In genomic region chr15:61057830-61058529, GRCh38 we compare ENCODE assay signal across 16 cellular contexts.
DNase-seq lines count a peak whose midpoint lies in the region; ATAC-seq and TF ChIP-seq lines count a peak whose summit lies in the region.
"Had no signal": no experiment of that assay in that cellular context is flagged by ENCODE, and none has a peak within 500 bp of the region (broad histone marks: within the 10 kb centered on the region; RNA-seq: fewer than 3 reads in every experiment).

No MANE protein-coding gene starts in this region.

- peaks cover 14% of the 10 kb centered on the region; the same call in 1 of the 2 replicates for H3K27me3 ChIP-seq in IMR-90 (ENCODE audit: control insufficient read depth, insufficient read depth, low read length)
- H3K27me3 ChIP-seq: BLaER1 treated with 17β-estradiol and CSF1 and Interleukin-3, amounts not matched to agents 10 nM and 100 nM had no signal

- no peak overlapping the region for H2BK120ac ChIP-seq in IMR-90 (ENCODE audit: low read depth, low read length)

- H2BK5ac ChIP-seq in IMR-90 (ENCODE audit: low read depth, low read length, poor library complexity, severe bottlenecking): no peak overlapping the region

- H3K4ac ChIP-seq in IMR-90 (ENCODE audit: low read depth, low read length): no peak overlapping the region

- H2BK15ac ChIP-seq in IMR-90 (ENCODE audit: low read depth, low read length): no peak overlapping the region

- no peak for TF ChIP-seq RAD21 in IMR-90 (IDR thresholded peaks at IDR 0.05; ENCODE audit: low read length)

- no peaks in the 10 kb centered on the region for H3K9me1 ChIP-seq in IMR-90 (ENCODE audit: insufficient read depth, low read length)

- H3K27ac ChIP-seq in IMR-90 (ENCODE audit: insufficient read depth, low read length) (no peak overlapping the region), coronary artery (no peak overlapping the region)
- H3K27ac ChIP-seq: BLaER1 treated with 17β-estradiol and CSF1 and Interleukin-3, amounts not matched to agents 10 nM and 100 nM had no signal

- H2AK9ac ChIP-seq in IMR-90 (replicated peaks; ENCODE audit: low read depth, low read length, poor library complexity): no peak overlapping the region

- DNase-seq in AG20443 (ENCODE audit: low spot score) (peak; percentile 40), IMR-90 (peak; percentile 15), cerebellum (ENCODE audit: low spot score) (peak; percentile 29), omental fat pad (ENCODE audit: low spot score) (no peak), NCI-H510A (lab: John Stamatoyannopoulos, UW) (no peak), CD1c-positive myeloid dendritic cell (ENCODE audit: extremely low spot score) (no peak), coronary artery (ENCODE audit: low spot score) (no peak)
- DNase-seq: DMS153, EL, H9, Karpas-422, NCI-H1930, NCI-H524 treated with DMSO at 0.1 percent for 48 hours, RPMI8226 had no signal

- no peaks in the 10 kb centered on the region for H3K9me3 ChIP-seq in IMR-90 (ENCODE audit: control insufficient read depth, insufficient read depth, low read length)
- H3K9me3 ChIP-seq: BLaER1 treated with 17β-estradiol and CSF1 and Interleukin-3, amounts not matched to agents 10 nM and 100 nM had no signal

- no peak overlapping the region for H3K14ac ChIP-seq in IMR-90 (replicated peaks; ENCODE audit: low read depth, low read length)

- TF ChIP-seq POLR2A in IMR-90 (IDR thresholded peaks at IDR 0.05; ENCODE audit: low read depth, low read length): no peak

- WGBS in IMR-90 (ENCODE audit: extremely low coverage in 2 of 2, insufficient read length in 1 of 2), 2 experiments: 91% methylated on average over 4 of the region's 6 CpGs; no CpG with 5 or more reads in 1 of the 2 experiments

- no peak for ATAC-seq in IMR-90 (ENCODE audit: low read depth)
- peak; percentile 61 for ATAC-seq in omental fat pad (ENCODE audit: low FRiP score)
- ATAC-seq: HepG2 had no signal

- H3K4me1 ChIP-seq in IMR-90 (ENCODE audit: control insufficient read depth, insufficient read depth, low read length): peaks cover 2% of the 10 kb centered on the region
- H3K4me1 ChIP-seq: BLaER1 treated with 17β-estradiol and CSF1 and Interleukin-3, amounts not matched to agents 10 nM and 100 nM had no signal

- H4K5ac ChIP-seq in IMR-90 (ENCODE audit: low read depth, low read length): no peak overlapping the region

- H4K20me1 ChIP-seq in IMR-90 (ENCODE audit: insufficient read depth, low read length): no peaks in the 10 kb centered on the region
- H4K20me1 ChIP-seq: BLaER1 treated with 17β-estradiol and CSF1 and Interleukin-3, amounts not matched to agents 10 nM and 100 nM had no signal

- no peak overlapping the region for H3K18ac ChIP-seq in IMR-90 (ENCODE audit: low read depth, low read length)

- BruUV-seq in IMR-90 (replicated peaks; lab: Mats Ljungman, UMichigan): no TSS peak

- POLR2A ChIA-PET in IMR-90 (lab: Charles Lee; ENCODE audit: unreplicated experiment): no interaction called here

- no peaks in the 10 kb centered on the region for H3K36me3 ChIP-seq in IMR-90 (ENCODE audit: control insufficient read depth, insufficient read depth, low read length)
- H3K36me3 ChIP-seq: BLaER1 treated with 17β-estradiol and CSF1 and Interleukin-3, amounts not matched to agents 10 nM and 100 nM had no signal

- no peaks in the 10 kb centered on the region for H3K79me1 ChIP-seq in IMR-90 (ENCODE audit: low read depth in 1 of 2, low read length in 2 of 2)

- no peak overlapping the region for H3K56ac ChIP-seq in IMR-90 (ENCODE audit: extremely low read depth, insufficient read depth, low read length)

- intact Hi-C loops in IMR-90 (cut with micrococcal nuclease): no loop called here

- no peak overlapping the region for H3K4me3 ChIP-seq in IMR-90 (ENCODE audit: insufficient read depth, low read depth, low read length)
- H3K4me3 ChIP-seq in coronary artery: no peak overlapping the region
- H3K4me3 ChIP-seq: BLaER1 treated with 17β-estradiol and CSF1 and Interleukin-3, amounts not matched to agents 10 nM and 100 nM had no signal

- in situ Hi-C loops in IMR-90 (cut with MboI; ENCODE audit: low sequenced_read_pairs): loop anchor here (10.0 kb wide), 1 partner anchor 143 kb away; no protein-coding TSS in a partner anchor

- H2BK20ac ChIP-seq in IMR-90 (ENCODE audit: low read depth, low read length): no peak overlapping the region

- dilution Hi-C loops in IMR-90 (cut with HindIII; ENCODE audit: low sequenced_read_pairs, unreplicated experiment): no loop called here

- CTCF ChIA-PET in IMR-90 (lab: Yijun Ruan, JAX): no interaction called here

- no peak overlapping the region for H3K9ac ChIP-seq in IMR-90 (ENCODE audit: low read depth, low read length)
- H3K9ac ChIP-seq: BLaER1 treated with 17β-estradiol and CSF1 and Interleukin-3, amounts not matched to agents 10 nM and 100 nM had no signal

- H4K91ac ChIP-seq in IMR-90 (ENCODE audit: insufficient read depth, low read depth, low read length): no peak overlapping the region

- TF ChIP-seq CTCF in IMR-90 (conservative IDR thresholded peaks at IDR 0.05; ENCODE audit: low read depth, low read length) (no peak), omental fat pad (IDR thresholded peaks at IDR 0.05) (no peak), coronary artery (IDR thresholded peaks at IDR 0.05) (no peak)

- no peak overlapping the region for H2AFZ ChIP-seq in IMR-90 (replicated peaks; ENCODE audit: low read length, poor library complexity)

- H4K8ac ChIP-seq in IMR-90 (ENCODE audit: low read depth in 2 of 2, low read length in 2 of 2): no peak overlapping the region

- no peak overlapping the region for H3K23ac ChIP-seq in IMR-90 (ENCODE audit: low read depth, low read length)

- H3K4me2 ChIP-seq in IMR-90 (ENCODE audit: low read depth, low read length): no peak overlapping the region
- H3K4me2 ChIP-seq: BLaER1 treated with 17β-estradiol and CSF1 and Interleukin-3, amounts not matched to agents 10 nM and 100 nM had no signal

- no peak overlapping the region for H2AK5ac ChIP-seq in IMR-90 (ENCODE audit: low read depth, low read length)

TF ChIP-seq in IMR-90, 13 proteins besides CTCF, POLR2A, EP300 and RAD21:
- TF ChIP-seq SMC3 (IDR thresholded peaks at IDR 0.05; ENCODE audit: low read depth, low read length) (no peak), NFE2L2 (IDR thresholded peaks at IDR 0.05; ENCODE audit: low read depth, low read length) (no peak), ELK1 (IDR thresholded peaks at IDR 0.05; ENCODE audit: borderline replicate concordance, low read depth, low read length) (no peak), FOS (IDR thresholded peaks at IDR 0.05; ENCODE audit: low read depth, low read length) (no peak), MXI1 (IDR thresholded peaks at IDR 0.05; ENCODE audit: borderline replicate concordance, low read depth, low read length) (no peak), RCOR1 (IDR thresholded peaks at IDR 0.05; ENCODE audit: insufficient replicate concordance, low read length) (no peak), MAFK (IDR thresholded peaks at IDR 0.05; ENCODE audit: low read depth, low read length) (no peak), BHLHE40 (IDR thresholded peaks at IDR 0.05; ENCODE audit: low read depth, low read length) (no peak), RFX5 (IDR thresholded peaks at IDR 0.05; ENCODE audit: low read depth, low read length) (no peak), USF2 (IDR thresholded peaks at IDR 0.05; ENCODE audit: low read depth, low read length) (no peak), MAZ (IDR thresholded peaks at IDR 0.05; ENCODE audit: borderline replicate concordance, low read depth, low read length) (no peak), CEBPB (IDR thresholded peaks at IDR 0.05; ENCODE audit: low read depth, low read length) (no peak), CHD1 (IDR thresholded peaks at IDR 0.05; ENCODE audit: low read depth, low read length) (no peak)

Comparison
In these comparisons a context has a peak if more than half of its experiments do, and no peak if none do; other contexts are left out.
1. DNase-seq: peak in AG20443 (single experiment), IMR-90 (single experiment) and cerebellum (single experiment); none in omental fat pad (single experiment), NCI-H510A (single experiment), CD1c-positive myeloid dendritic cell (single experiment) and coronary artery (single experiment).